18 cellular contexts compared by ENCODE assay signal in genomic region chr9:133920471-133920870, GRCh38.
"Had no signal": no experiment of that assay in that cellular context is flagged by ENCODE, and none has a peak within 500 bp of the region (broad histone marks: within the 10 kb centered on the region; RNA-seq: fewer than 3 reads in every experiment).

No MANE protein-coding gene starts in this region.

- ATAC-seq: effector memory CD8-positive, alpha-beta T cell; left lobe of liver; naive thymus-derived CD4-positive, alpha-beta T cell had no signal

- DNase-seq: cerebellar nuclear complex; effector memory CD8-positive, alpha-beta T cell; esophagus squamous epithelium; foreskin fibroblast; head of caudate nucleus; hippocampal formation; kidney glomerular epithelial cell; mammary epithelial cell; naive thymus-derived CD4-positive, alpha-beta T cell; nephron progenitor cell; posterior cingulate gyrus; sigmoid colon; stimulated activated CD4-positive, alpha-beta T cell treated with anti-CD3 and anti-CD28 coated beads, Interleukin-2, amount 100 ng/mL, for 24 hours; stimulated activated CD4-positive, alpha-beta T cell treated with anti-CD3 and anti-CD28 coated beads, Interleukin-4, amount 100 ng/mL, for 4 hours; stimulated activated naive CD4-positive, alpha-beta T cell treated with Interleukin-2 at 50 U/mL for 16 hours had no signal

- H3K36me3 Mint-ChIP-seq: naive thymus-derived CD4-positive, alpha-beta T cell had no signal

- H3K9me3 Mint-ChIP-seq: dendritic cell treated with granulocyte-macrophage colony-stimulating factor and Interleukin-4, amounts not matched to agents 40 ng/mL and 50 ng/mL, for 4 days; effector memory CD8-positive, alpha-beta T cell; nephron progenitor cell had no signal

- H3K4me3 Mint-ChIP-seq: dendritic cell treated with granulocyte-macrophage colony-stimulating factor and Interleukin-4, amounts not matched to agents 40 ng/mL and 50 ng/mL, for 4 days; effector memory CD8-positive, alpha-beta T cell; naive thymus-derived CD4-positive, alpha-beta T cell; nephron progenitor cell had no signal

- H3K27ac ChIP-seq: esophagus squamous epithelium, sigmoid colon, skin epidermis had no signal

- H3K36me3 ChIP-seq: esophagus squamous epithelium, sigmoid colon had no signal

- H3K4me3 ChIP-seq: esophagus squamous epithelium, sigmoid colon, skin epidermis had no signal

- H3K27me3 ChIP-seq: esophagus squamous epithelium, sigmoid colon had no signal

- H3K27me3 Mint-ChIP-seq: effector memory CD8-positive, alpha-beta T cell had no signal

- H3K27ac Mint-ChIP-seq: dendritic cell treated with granulocyte-macrophage colony-stimulating factor and Interleukin-4, amounts not matched to agents 40 ng/mL and 50 ng/mL, for 4 days; effector memory CD8-positive, alpha-beta T cell; naive thymus-derived CD4-positive, alpha-beta T cell had no signal
